ENCODE assay signal across 1 cellular context in the genomic region with DNA sequence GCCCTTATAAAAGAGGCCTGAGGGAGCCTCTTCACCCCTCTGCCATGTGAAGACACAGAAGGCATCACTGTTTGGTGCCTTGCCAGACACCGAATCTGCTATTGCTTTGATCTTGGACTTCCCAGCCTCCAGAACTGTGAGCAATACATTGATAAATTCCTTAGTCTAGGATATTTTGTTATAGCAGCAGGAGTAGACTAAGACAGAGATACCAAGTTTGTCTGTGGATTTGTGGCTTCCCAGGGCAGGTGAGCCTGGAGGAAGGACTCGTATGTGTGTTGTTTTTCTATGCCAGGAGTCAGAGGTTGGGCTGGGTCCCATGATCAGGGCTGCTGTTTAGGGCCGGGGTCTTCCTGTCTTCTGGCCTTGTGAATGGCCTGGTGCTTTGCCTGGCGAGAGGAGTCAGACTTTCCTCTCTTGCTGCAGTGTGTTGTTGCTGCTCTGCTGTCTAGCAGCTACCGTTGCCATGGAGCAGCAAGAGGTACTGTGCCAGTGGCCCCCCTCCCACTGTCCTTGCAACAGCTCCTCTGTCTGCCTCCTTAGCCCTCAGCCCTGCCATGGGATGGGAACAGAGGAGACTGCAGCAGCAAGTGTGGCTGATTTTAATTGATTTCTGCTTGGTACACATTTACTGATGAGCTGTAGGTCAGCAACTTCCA.
TF ChIP-seq lines count a peak whose summit lies in the region.

No MANE protein-coding gene starts in this region.

TF ChIP-seq in IMR-90, 13 proteins besides CTCF, POLR2A, EP300 and RAD21 (continued from another document):
- no peak for TF ChIP-seq MAZ (IDR thresholded peaks at IDR 0.05; ENCODE audit: borderline replicate concordance, low read depth, low read length)
